ENCODE assay signal across 1 cellular context in genomic region chr4:64016893-64017292, GRCh38.
TF ChIP-seq lines count a peak whose summit lies in the region.

No MANE protein-coding gene starts in this region.

TF ChIP-seq in H1, 55 proteins besides CTCF, POLR2A, EP300 and RAD21:
- TF ChIP-seq NRF1 (IDR thresholded peaks at IDR 0.05; ENCODE audit: low read depth, low read length), result no peak
- no peak for TF ChIP-seq CREB1 (IDR thresholded peaks at IDR 0.05)
- TF ChIP-seq GTF2F1 (IDR thresholded peaks at IDR 0.05; ENCODE audit: borderline replicate concordance, low read depth, low read length), result no peak
- TF ChIP-seq TBP (IDR thresholded peaks at IDR 0.05; ENCODE audit: low read depth, low read length), result no peak
- TF ChIP-seq SUZ12 (IDR thresholded peaks at IDR 0.05; ENCODE audit: low read length), result no peak
- TF ChIP-seq NANOG (IDR thresholded peaks at IDR 0.05; ENCODE audit: insufficient read depth, low read depth, low read length, poor library complexity, severe bottlenecking), result no peak
- no peak for TF ChIP-seq ATF2 (IDR thresholded peaks at IDR 0.05; ENCODE audit: low read length)
- no peak for TF ChIP-seq KDM1A (IDR thresholded peaks at IDR 0.05; ENCODE audit: borderline replicate concordance, low read length)
- no peak for TF ChIP-seq SP2 (IDR thresholded peaks at IDR 0.05; ENCODE audit: low read length)
- TF ChIP-seq MAX (IDR thresholded peaks at IDR 0.05), result no peak
- no peak for TF ChIP-seq EGR1 (IDR thresholded peaks at IDR 0.05; ENCODE audit: borderline replicate concordance, low read depth, low read length)
- no peak for TF ChIP-seq CBX8 (IDR thresholded peaks at IDR 0.05; ENCODE audit: borderline replicate concordance, low read depth, low read length)
- TF ChIP-seq E2F6 (IDR thresholded peaks at IDR 0.05), result no peak
- TF ChIP-seq SP1 (IDR thresholded peaks at IDR 0.05; ENCODE audit: low read depth, low read length), result no peak
- no peak for TF ChIP-seq SAP30 (IDR thresholded peaks at IDR 0.05; ENCODE audit: insufficient read depth, insufficient replicate concordance, low read length)
- no peak for TF ChIP-seq SP4 (IDR thresholded peaks at IDR 0.05; ENCODE audit: low read length)
- no peak for TF ChIP-seq TAF1 (IDR thresholded peaks at IDR 0.05; ENCODE audit: low read depth, low read length)
- no peak for TF ChIP-seq CTBP2 (IDR thresholded peaks at IDR 0.05; ENCODE audit: borderline replicate concordance, insufficient read depth, insufficient read length, low read length)
- no peak for TF ChIP-seq USF2 (IDR thresholded peaks at IDR 0.05; ENCODE audit: low read length)
- no peak for TF ChIP-seq BRCA1 (IDR thresholded peaks at IDR 0.05; ENCODE audit: low read depth, low read length)
